ENCODE assay signal across 25 cellular contexts in the genomic region with DNA sequence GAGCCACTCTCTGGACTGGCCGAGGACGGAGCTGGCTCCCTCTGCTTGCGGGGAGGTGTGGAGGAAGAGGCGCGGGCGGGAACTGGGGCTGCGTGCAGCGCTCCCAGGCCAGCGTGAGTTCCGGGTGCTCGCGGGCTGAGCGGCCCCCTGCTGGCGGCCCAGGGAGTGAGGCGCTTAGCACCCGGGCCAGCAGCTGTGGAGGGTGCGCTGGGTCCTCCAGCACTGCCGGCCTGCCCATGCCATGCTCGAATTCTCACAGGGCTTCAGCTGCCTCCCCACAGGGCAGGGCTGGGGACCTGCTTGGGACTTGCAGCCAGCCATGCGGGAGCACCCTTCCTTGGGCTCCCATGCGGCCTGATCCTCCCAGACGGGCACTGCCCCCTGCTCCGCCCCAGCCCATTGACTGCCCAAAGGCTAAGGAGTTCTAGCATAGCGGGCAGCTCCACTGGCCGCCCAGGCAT.
DNase-seq lines count a peak whose midpoint lies in the region; ATAC-seq and TF ChIP-seq lines count a peak whose summit lies in the region.
"Had no signal": no experiment of that assay in that cellular context is flagged by ENCODE, and none has a peak within 500 bp of the region (broad histone marks: within the 10 kb centered on the region; RNA-seq: fewer than 3 reads in every experiment).

No MANE protein-coding gene starts in this region.

- peak; percentile 89 for TF ChIP-seq CTCF in C4-2B (conservative IDR thresholded peaks at IDR 0.05)
- TF ChIP-seq CTCF in GM23338 (conservative IDR thresholded peaks at IDR 0.05; ENCODE audit: low read depth in 2 of 2): peak; percentile 33 to 55
- peak; percentile 41; the same call in 1 of the 2 replicates for TF ChIP-seq CTCF in PC-3 (conservative IDR thresholded peaks at IDR 0.05; ENCODE audit: low read depth, low read length)
- peak; percentile 29 for TF ChIP-seq CTCF in glutamatergic neuron (IDR thresholded peaks at IDR 0.05; ENCODE audit: partially characterized antibody, unreplicated experiment)

- H3K27me3 Mint-ChIP-seq in GM23338 (ENCODE audit: insufficient read depth, low read depth, poor library complexity): no peaks in the 10 kb centered on the region
- H3K27me3 Mint-ChIP-seq in glutamatergic neuron (ENCODE audit: unreplicated experiment): no peaks in the 10 kb centered on the region
- H3K27me3 Mint-ChIP-seq: type B pancreatic cell had no signal

- H3K9me3 ChIP-seq in PC-3 (ENCODE audit: low read length): peaks cover 6% of the 10 kb centered on the region; the same call in 1 of the 2 replicates
- H3K9me3 ChIP-seq: HAP-1, pancreas had no signal

- DNase-seq in GM23338 (ENCODE audit: low spot score) (peak; percentile 24), PC-3 (no peak), glutamatergic neuron (no peak), NCI-H1092 (lab: John Stamatoyannopoulos, UW) (no peak), SW480 (ENCODE audit: low spot score) (no peak)
- DNase-seq: activated CD4-positive, alpha-beta T cell treated with anti-CD3 and anti-CD28 coated beads, Interleukin-2, amount 50 U/mL, for 4 hours; activated naive CD4-positive, alpha-beta T cell treated with anti-CD3 and anti-CD28 coated beads for 36 hours; activated T-cell treated with anti-CD3 and anti-CD28 coated beads, Interleukin-2, amount 50 U/mL, for 72 hours; caudate nucleus; effector memory CD4-positive, alpha-beta T cell; IMR-90; NCI-H1092 treated with DMSO at 0.1 percent for 48 hours; NCI-H187 treated with DMSO at 0.1 percent for 48 hours; NCI-H524; stimulated activated CD4-positive, alpha-beta T cell treated with anti-CD3 and anti-CD28 coated beads, Interleukin-15, amount 100 ng/mL, for 24 hours; stimulated activated CD4-positive, alpha-beta T cell treated with anti-CD3 and anti-CD28 coated beads, Interleukin-4, amount 100 ng/mL, for 4 hours had no signal

- H3K4me1 ChIP-seq in GM23338 (ENCODE audit: insufficient read depth) (no peaks in the 10 kb centered on the region), PC-3 (ENCODE audit: insufficient read depth, low read length) (no peaks in the 10 kb centered on the region)
- H3K4me1 ChIP-seq: HAP-1, pancreas, SJSA1 had no signal

- H2AFZ ChIP-seq in GM23338: no peak overlapping the region
- no peak overlapping the region; the same call in 1 of the 2 replicates for H2AFZ ChIP-seq in PC-3 (ENCODE audit: low read length)

- H3K79me2 ChIP-seq in GM23338 (replicated peaks; ENCODE audit: insufficient read depth) (no peaks in the 10 kb centered on the region), PC-3 (ENCODE audit: low read length) (no peaks in the 10 kb centered on the region)

- BruUV-seq in PC-3 (replicated peaks; lab: Mats Ljungman, UMichigan): no TSS peak

- H3K36me3 ChIP-seq in GM23338 (ENCODE audit: insufficient read depth) (no peaks in the 10 kb centered on the region), PC-3 (ENCODE audit: low read depth, low read length) (no peaks in the 10 kb centered on the region)
- H3K36me3 ChIP-seq: HAP-1, pancreas, SJSA1 had no signal

- POLR2A ChIA-PET in PC-3 (lab: Charles Lee; ENCODE audit: unreplicated experiment): no interaction called here

- H3K36me3 Mint-ChIP-seq in GM23338 (ENCODE audit: low read depth) (peaks cover 13% of the 10 kb centered on the region; the same call in 2 of the 3 replicates), glutamatergic neuron (ENCODE audit: unreplicated experiment) (no peaks in the 10 kb centered on the region)
- H3K36me3 Mint-ChIP-seq: type B pancreatic cell had no signal

- no peak overlapping the region for H3K27ac ChIP-seq in C4-2B
- H3K27ac ChIP-seq in GM23338 (ENCODE audit: low read depth): no peak overlapping the region
- no peak overlapping the region for H3K27ac ChIP-seq in PC-3 (ENCODE audit: low read length)
- H3K27ac ChIP-seq: coronary artery, pancreas, SJSA1 had no signal

- ATAC-seq in GM23338 (no peak; the same call in 2 of the 3 replicates), PC-3 (peak; percentile 48; the same call in 1 of the 2 replicates), HG02884 (IDR thresholded peaks at IDR 0.05; ENCODE audit: unreplicated experiment) (no peak)
- ATAC-seq: activated CD4-positive, CD25-positive, alpha-beta regulatory T cell treated with anti-CD3 and anti-CD28 coated beads, Interleukin-2, amount 50 U/mL, for 24 hours; activated T-cell treated with anti-CD3 and anti-CD28 coated beads, Interleukin-2, amount 50 U/mL, for 72 hours; pancreas had no signal

- no peak overlapping the region for H3K27ac Mint-ChIP-seq in GM23338
- H3K27ac Mint-ChIP-seq in glutamatergic neuron (ENCODE audit: unreplicated experiment): no peak overlapping the region
- H3K27ac Mint-ChIP-seq: activated naive CD4-positive, alpha-beta T cell treated with anti-CD3 and anti-CD28 coated beads for 36 hours; activated T-cell treated with anti-CD3 and anti-CD28 coated beads, Interleukin-2, amount 50 U/mL, for 72 hours; type B pancreatic cell had no signal

- H3K9me3 Mint-ChIP-seq in GM23338 (peaks cover 13% of the 10 kb centered on the region), glutamatergic neuron (ENCODE audit: unreplicated experiment) (no peaks in the 10 kb centered on the region)
- H3K9me3 Mint-ChIP-seq: type B pancreatic cell had no signal

- intact Hi-C loops in PC-3 (cut with micrococcal nuclease): no loop called here

- H3F3A ChIP-seq in GM23338 (replicated peaks; ENCODE audit: low read depth) (no peaks in the 10 kb centered on the region), PC-3 (ENCODE audit: low read length, unreplicated experiment) (no peaks in the 10 kb centered on the region)

- H3K27me3 ChIP-seq in GM23338 (ENCODE audit: insufficient read depth): no peaks in the 10 kb centered on the region
- H3K27me3 ChIP-seq in PC-3 (ENCODE audit: low read length): no peaks in the 10 kb centered on the region
- H3K27me3 ChIP-seq: pancreas, SJSA1 had no signal

- peaks cover 14% of the 10 kb centered on the region for H3K9me2 ChIP-seq in GM23338 (ENCODE audit: insufficient read depth)
- no peaks in the 10 kb centered on the region for H3K9me2 ChIP-seq in PC-3 (replicated peaks; ENCODE audit: low read length)

- H4K20me1 ChIP-seq in GM23338 (replicated peaks; ENCODE audit: insufficient read depth): no peaks in the 10 kb centered on the region
- H4K20me1 ChIP-seq in PC-3 (ENCODE audit: low read length): no peaks in the 10 kb centered on the region

- no peak overlapping the region for H3K4me3 ChIP-seq in GM23338
- no peak overlapping the region for H3K4me3 ChIP-seq in PC-3 (ENCODE audit: low read length)
- H3K4me3 ChIP-seq: coronary artery, HAP-1, pancreas, SJSA1 had no signal

- H3K4me3 Mint-ChIP-seq in GM23338: no peak overlapping the region
- no peak overlapping the region for H3K4me3 Mint-ChIP-seq in glutamatergic neuron (ENCODE audit: unreplicated experiment)
- H3K4me3 Mint-ChIP-seq: activated naive CD4-positive, alpha-beta T cell treated with anti-CD3 and anti-CD28 coated beads for 36 hours; activated T-cell treated with anti-CD3 and anti-CD28 coated beads, Interleukin-2, amount 50 U/mL, for 72 hours; neural crest cell; type B pancreatic cell had no signal

- H3K4me2 ChIP-seq in GM23338 (no peak overlapping the region), PC-3 (ENCODE audit: low read length) (no peak overlapping the region)

- no peak overlapping the region for H3K9ac ChIP-seq in PC-3 (ENCODE audit: low read length)

- CTCF ChIA-PET in PC-3 (lab: Charles Lee): no interaction called here

- H3K4me1 Mint-ChIP-seq in GM23338 (no peaks in the 10 kb centered on the region), glutamatergic neuron (ENCODE audit: low read depth, unreplicated experiment) (no peaks in the 10 kb centered on the region)
- H3K4me1 Mint-ChIP-seq: neural crest cell had no signal

TF ChIP-seq in GM23338, 12 proteins besides CTCF, POLR2A, EP300 and RAD21:
- TF ChIP-seq EZH2 (IDR thresholded peaks at IDR 0.05; ENCODE audit: low read depth, unreplicated experiment): no peak
- TF ChIP-seq, protein P1, sequence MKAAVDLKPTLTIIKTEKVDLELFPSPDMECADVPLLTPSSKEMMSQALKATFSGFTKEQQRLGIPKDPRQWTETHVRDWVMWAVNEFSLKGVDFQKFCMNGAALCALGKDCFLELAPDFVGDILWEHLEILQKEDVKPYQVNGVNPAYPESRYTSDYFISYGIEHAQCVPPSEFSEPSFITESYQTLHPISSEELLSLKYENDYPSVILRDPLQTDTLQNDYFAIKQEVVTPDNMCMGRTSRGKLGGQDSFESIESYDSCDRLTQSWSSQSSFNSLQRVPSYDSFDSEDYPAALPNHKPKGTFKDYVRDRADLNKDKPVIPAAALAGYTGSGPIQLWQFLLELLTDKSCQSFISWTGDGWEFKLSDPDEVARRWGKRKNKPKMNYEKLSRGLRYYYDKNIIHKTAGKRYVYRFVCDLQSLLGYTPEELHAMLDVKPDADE (IDR thresholded peaks at IDR 0.05): no peak

Comparison
In these comparisons a context has a peak if more than half of its experiments do, and no peak if none do; other contexts are left out.
1. CTCF ChIP-seq: peak in every context shown above with its lines; median percentile 89 in C4-2B; 44 in GM23338; 41 in PC-3; 29 in glutamatergic neuron.